ENCODE assay signal across 22 cellular contexts in the genomic region with DNA sequence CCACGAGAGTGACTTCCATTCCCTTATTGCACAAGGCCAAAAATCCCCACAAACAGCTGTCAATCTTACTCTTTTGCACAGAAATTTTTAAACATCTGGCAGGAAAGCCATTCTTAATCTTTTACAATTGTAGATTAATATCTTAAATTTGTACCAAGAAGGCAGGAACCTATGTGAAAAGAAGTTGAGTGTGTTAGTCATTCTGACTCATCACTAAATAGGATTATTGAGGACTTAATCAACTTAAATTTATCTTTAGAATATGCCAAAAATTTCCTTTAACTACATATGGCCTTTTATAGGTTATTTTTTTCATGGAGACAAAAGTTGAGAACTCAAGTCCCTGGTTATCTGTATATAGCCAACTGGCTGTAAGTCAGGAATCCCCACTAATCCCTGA. TPM values are rescaled to one million over a fixed set of nuclear protein-coding genes. Genes with fewer than 3 reads are reported as not detected.
DNase-seq lines count a peak whose midpoint lies in the region; ATAC-seq, FAIRE-seq and TF ChIP-seq lines count a peak whose summit lies in the region.
"Had no signal": no experiment of that assay in that cellular context is flagged by ENCODE, and none has a peak within 500 bp of the region (broad histone marks: within the 10 kb centered on the region; RNA-seq: fewer than 3 reads in every experiment).

No MANE protein-coding gene starts in this region.

- 0 out of 22 replicates have a peak overlapping the region, but pooled peaks of 1 of the 11 experiments have one; percentile 12 for H3K27ac ChIP-seq in BLaER1 treated with 17β-estradiol and CSF1 and Interleukin-3, amounts not matched to agents 10 nM and 100 nM
- H3K27ac ChIP-seq in lower lobe of right lung, result no peak overlapping the region
- H3K27ac ChIP-seq: dorsolateral prefrontal cortex, gastroesophageal sphincter, KMS-11, VCaP had no signal

- FAIRE-seq in bronchial epithelial cell (lab: Jason Lieb, UNC), result no peak

- H3K9ac ChIP-seq in BLaER1 treated with 17β-estradiol and CSF1 and Interleukin-3, amounts not matched to agents 10 nM and 100 nM, result no peak overlapping the region
- H3K9ac ChIP-seq: KMS-11 had no signal

- peaks cover 0 to 16% (median 0%) of the 10 kb centered on the region in 11 experiments; a peak in 2 of 22 replicates for H3K27me3 ChIP-seq in BLaER1 treated with 17β-estradiol and CSF1 and Interleukin-3, amounts not matched to agents 10 nM and 100 nM
- no peaks in the 10 kb centered on the region for H3K27me3 ChIP-seq in bronchial epithelial cell (ENCODE audit: control insufficient read depth, insufficient read depth, low read length)
- no peaks in the 10 kb centered on the region for H3K27me3 ChIP-seq in kidney epithelial cell (ENCODE audit: control insufficient read depth, insufficient read depth, low read length)
- no peaks in the 10 kb centered on the region for H3K27me3 ChIP-seq in lower lobe of right lung (ENCODE audit: low read depth)
- H3K27me3 ChIP-seq: dorsolateral prefrontal cortex, gastroesophageal sphincter had no signal

- peak overlapping the region in 7 of 11 experiments; percentile 10 to 77 (median 70); a peak in 8 of 22 replicates for H3K4me2 ChIP-seq in BLaER1 treated with 17β-estradiol and CSF1 and Interleukin-3, amounts not matched to agents 10 nM and 100 nM
- H3K4me2 ChIP-seq: GM23338, KMS-11 had no signal

- no peak overlapping the region for H3K27ac Mint-ChIP-seq in glutamatergic neuron (ENCODE audit: unreplicated experiment)
- H3K27ac Mint-ChIP-seq: activated CD8-positive, alpha-beta T cell treated with anti-CD3 and anti-CD28 coated beads, Interleukin-2, amount 10 ng/mL, durations not matched to agents 7 days and 5 days; B cell; GM23338; stimulated activated memory B cell treated with anti-CD40 and anti-IgM and Interleukin-4, amounts not matched to agents 10 μg/mL and 1 μg/mL and 100 μg/mL, for 72 hours; type B pancreatic cell had no signal

- intact Hi-C loops in lower lobe of right lung (cut with DNase I), result no loop called here

- peaks cover 13 to 34% (median 24%) of the 10 kb centered on the region in 11 experiments; a peak in 20 of 22 replicates for H3K9me3 ChIP-seq in BLaER1 treated with 17β-estradiol and CSF1 and Interleukin-3, amounts not matched to agents 10 nM and 100 nM (replicated peaks in 1 of 11)
- H3K9me3 ChIP-seq in lower lobe of right lung, result no peaks in the 10 kb centered on the region

- no peaks in the 10 kb centered on the region for H3K36me3 Mint-ChIP-seq in glutamatergic neuron (ENCODE audit: unreplicated experiment)
- H3K36me3 Mint-ChIP-seq: stimulated activated memory B cell treated with anti-CD40 and anti-IgM and Interleukin-4, amounts not matched to agents 10 μg/mL and 1 μg/mL and 100 μg/mL, for 72 hours; type B pancreatic cell had no signal

- no peaks in the 10 kb centered on the region for H3K27me3 Mint-ChIP-seq in glutamatergic neuron (ENCODE audit: unreplicated experiment)
- H3K27me3 Mint-ChIP-seq: B cell; stimulated activated memory B cell treated with anti-CD40 and anti-IgM and Interleukin-4, amounts not matched to agents 10 μg/mL and 1 μg/mL and 100 μg/mL, for 72 hours; type B pancreatic cell had no signal

- DNase-seq in NCI-H82 (lab: John Stamatoyannopoulos, UW) (peak; percentile 68), bronchial epithelial cell (ENCODE audit: low read depth) (peak; percentile 81), kidney epithelial cell (ENCODE audit: low read depth) (peak; percentile 16), lower lobe of right lung (no peak), glutamatergic neuron (no peak)
- DNase-seq in stimulated activated CD4-positive, alpha-beta T cell treated with anti-CD3 and anti-CD28 coated beads, Interleukin-15, amount 100 ng/mL, for 24 hours, result no peak
- DNase-seq: activated CD8-positive, alpha-beta T cell treated with anti-CD3 and anti-CD28 coated beads, Interleukin-2, amount 10 ng/mL, durations not matched to agents 7 days and 5 days; amygdala; DMS 273 treated with DMSO at 0.1 percent for 48 hours; dorsolateral prefrontal cortex; NCI-H1436 treated with DMSO at 0.1 percent for 48 hours; NCI-H345; occipital lobe had no signal

- no peaks in the 10 kb centered on the region for H4K20me1 ChIP-seq in BLaER1 treated with 17β-estradiol and CSF1 and Interleukin-3, amounts not matched to agents 10 nM and 100 nM

- no peaks in the 10 kb centered on the region for H3K36me3 ChIP-seq in BLaER1 treated with 17β-estradiol and CSF1 and Interleukin-3, amounts not matched to agents 10 nM and 100 nM
- H3K36me3 ChIP-seq in bronchial epithelial cell (ENCODE audit: control insufficient read depth, insufficient read depth, low read length) (no peaks in the 10 kb centered on the region), kidney epithelial cell (ENCODE audit: control insufficient read depth, insufficient read depth, low read length) (no peaks in the 10 kb centered on the region), lower lobe of right lung (no peaks in the 10 kb centered on the region)
- H3K36me3 ChIP-seq: gastroesophageal sphincter had no signal

- no peak overlapping the region for H3K4me3 Mint-ChIP-seq in glutamatergic neuron (ENCODE audit: unreplicated experiment)
- H3K4me3 Mint-ChIP-seq: activated CD8-positive, alpha-beta T cell treated with anti-CD3 and anti-CD28 coated beads, Interleukin-2, amount 10 ng/mL, durations not matched to agents 7 days and 5 days; B cell; GM23338; stimulated activated memory B cell treated with anti-CD40 and anti-IgM and Interleukin-4, amounts not matched to agents 10 μg/mL and 1 μg/mL and 100 μg/mL, for 72 hours; type B pancreatic cell had no signal

- TF ChIP-seq CTCF in bronchial epithelial cell (IDR thresholded peaks at IDR 0.05; ENCODE audit: insufficient read depth, low read length, severe bottlenecking), result no peak
- TF ChIP-seq CTCF in kidney epithelial cell (IDR thresholded peaks at IDR 0.05; ENCODE audit: insufficient read depth, low read length, poor library complexity, severe bottlenecking), result no peak
- TF ChIP-seq CTCF in lower lobe of right lung (IDR thresholded peaks at IDR 0.05), result no peak
- no peak for TF ChIP-seq CTCF in glutamatergic neuron (IDR thresholded peaks at IDR 0.05; ENCODE audit: partially characterized antibody, unreplicated experiment)

- peaks cover 13 to 39% (median 25%) of the 10 kb centered on the region in 10 experiments for H3K4me1 ChIP-seq in BLaER1 treated with 17β-estradiol and CSF1 and Interleukin-3, amounts not matched to agents 10 nM and 100 nM
- no peaks in the 10 kb centered on the region for H3K4me1 ChIP-seq in lower lobe of right lung
- H3K4me1 ChIP-seq: gastroesophageal sphincter had no signal

- no peak overlapping the region for H3K4me3 ChIP-seq in BLaER1 treated with 17β-estradiol and CSF1 and Interleukin-3, amounts not matched to agents 10 nM and 100 nM
- H3K4me3 ChIP-seq in bronchial epithelial cell (ENCODE audit: low read depth, low read length) (no peak overlapping the region), kidney epithelial cell (ENCODE audit: low read depth, low read length) (no peak overlapping the region), lower lobe of right lung (no peak overlapping the region)
- H3K4me3 ChIP-seq: dorsolateral prefrontal cortex, gastroesophageal sphincter, GM23338 had no signal

- no peak for ATAC-seq in lower lobe of right lung
- ATAC-seq in GM18519 (IDR thresholded peaks at IDR 0.05; ENCODE audit: low FRiP score, unreplicated experiment), result no peak
- ATAC-seq: activated CD8-positive, alpha-beta T cell treated with anti-CD3 and anti-CD28 coated beads, Interleukin-2, amount 10 ng/mL, durations not matched to agents 7 days and 5 days; gastroesophageal sphincter; GM23338; stimulated activated memory B cell treated with anti-CD40 and anti-IgM and Interleukin-4, amounts not matched to agents 10 μg/mL and 1 μg/mL and 100 μg/mL, for 72 hours had no signal

- no peaks in the 10 kb centered on the region for H3K4me1 Mint-ChIP-seq in glutamatergic neuron (ENCODE audit: low read depth, unreplicated experiment)
- H3K4me1 Mint-ChIP-seq: B cell; stimulated activated memory B cell treated with anti-CD40 and anti-IgM and Interleukin-4, amounts not matched to agents 10 μg/mL and 1 μg/mL and 100 μg/mL, for 72 hours had no signal

- no peaks in the 10 kb centered on the region for H3K9me3 Mint-ChIP-seq in glutamatergic neuron (ENCODE audit: unreplicated experiment)
- H3K9me3 Mint-ChIP-seq: GM23338; stimulated activated memory B cell treated with anti-CD40 and anti-IgM and Interleukin-4, amounts not matched to agents 10 μg/mL and 1 μg/mL and 100 μg/mL, for 72 hours; type B pancreatic cell had no signal

RNA-seq across cellular contexts. Expression of a gene that starts 49.0 kb away (rescaled TPM):
- 7.2 and 8.7 TPM in 2 replicates for total RNA-seq in bronchial epithelial cell
- total RNA-seq in kidney epithelial cell, result 5.0 and 6.2 TPM in 2 replicates
- 16.1 TPM for total RNA-seq in lower lobe of right lung
- total RNA-seq in glutamatergic neuron (ENCODE audit: unreplicated experiment), result not detected
- total RNA-seq: activated CD8-positive, alpha-beta T cell treated with anti-CD3 and anti-CD28 coated beads, Interleukin-2, amount 10 ng/mL, durations not matched to agents 7 days and 5 days; B cell had no signal

Comparison
In these comparisons a context has a peak if more than half of its experiments do, and no peak if none do; other contexts are left out.
1. DNase-seq: peak in NCI-H82 (single experiment), bronchial epithelial cell (single experiment) and kidney epithelial cell (single experiment); none in stimulated activated CD4-positive, alpha-beta T cell treated with anti-CD3 and anti-CD28 coated beads, Interleukin-15, amount 100 ng/mL, for 24 hours (single experiment), lower lobe of right lung (single experiment) and glutamatergic neuron (single experiment).